ENCODE assay signal across 8 cellular contexts in genomic region chr15:41928637-41929620, GRCh38. TPM values are rescaled to one million over a fixed set of nuclear protein-coding genes. Genes with fewer than 3 reads are reported as not detected.
A peak's percentile ranks its signal among the peaks of the same experiment; 100 is the strongest.
DNase-seq lines count a peak whose midpoint lies in the region; ATAC-seq and TF ChIP-seq lines count a peak whose summit lies in the region.

No MANE protein-coding gene starts in this region.

- peak overlapping the region; percentile 5; the same call in 1 of the 2 replicates for H3K27ac ChIP-seq in IMR-90 (ENCODE audit: insufficient read depth, low read length)

- H3K4me2 ChIP-seq in IMR-90 (ENCODE audit: low read depth, low read length), result no peak overlapping the region

- BruUV-seq in IMR-90 (replicated peaks; lab: Mats Ljungman, UMichigan), result no TSS peak

- DNase-seq in GM10248 (ENCODE audit: extremely low spot score) (peak; percentile 74), IMR-90 (no peak), Right ventricle myocardium inferior (ENCODE audit: missing footprints) (no peak), type B pancreatic cell (ENCODE audit: extremely low spot score, unreplicated experiment) (no peak), MG63 (no peak), HuH-7.5 (ENCODE audit: low spot score) (no peak)
- no peak for DNase-seq in natural killer cell treated with Interleukin-12 subunit alpha and Interleukin-12 subunit beta and Interleukin-15 and Interleukin-18, amount 100 ng/mL, for 72 hours (ENCODE audit: low spot score)

- H3K23ac ChIP-seq in IMR-90 (ENCODE audit: low read depth, low read length), result peak overlapping the region; percentile 71; the same call in 1 of the 2 replicates

- peaks cover 40% of the 10 kb centered on the region for H3K9me1 ChIP-seq in IMR-90 (ENCODE audit: insufficient read depth, low read length)

- H3K27me3 ChIP-seq in IMR-90 (ENCODE audit: control insufficient read depth, insufficient read depth, low read length), result no peaks in the 10 kb centered on the region
- no peaks in the 10 kb centered on the region for H3K27me3 ChIP-seq in MG63

- no peaks in the 10 kb centered on the region for H3K9me3 Mint-ChIP-seq in type B pancreatic cell
- H3K9me3 Mint-ChIP-seq in natural killer cell treated with Interleukin-12 subunit alpha and Interleukin-12 subunit beta and Interleukin-15 and Interleukin-18, amount 100 ng/mL, for 72 hours, result no peaks in the 10 kb centered on the region

- H2BK5ac ChIP-seq in IMR-90 (ENCODE audit: low read depth, low read length, poor library complexity, severe bottlenecking), result peak overlapping the region; percentile 35

- H3K79me1 ChIP-seq in IMR-90 (ENCODE audit: low read depth in 1 of 2, low read length in 2 of 2), result peaks cover 32 to 79% of the 10 kb centered on the region in 2 experiments

- H2AK5ac ChIP-seq in IMR-90 (ENCODE audit: low read depth, low read length), result peak overlapping the region; percentile 88

- peak overlapping the region; percentile 86 for H3K4ac ChIP-seq in IMR-90 (ENCODE audit: low read depth, low read length)

- H3K36me3 ChIP-seq in IMR-90 (ENCODE audit: control insufficient read depth, insufficient read depth, low read length), result no peaks in the 10 kb centered on the region
- H3K36me3 ChIP-seq in MG63, result peaks cover 58% of the 10 kb centered on the region

- H4K8ac ChIP-seq in IMR-90 (ENCODE audit: low read depth in 2 of 2, low read length in 2 of 2), result peak overlapping the region in 1 of 2 experiments; percentile 40; a peak in 1 of 4 replicates

- peaks cover 14% of the 10 kb centered on the region for H4K20me1 ChIP-seq in IMR-90 (ENCODE audit: insufficient read depth, low read length)

- H3K18ac ChIP-seq in IMR-90 (ENCODE audit: low read depth, low read length), result peak overlapping the region; percentile 11; the same call in 1 of the 2 replicates

- no peak overlapping the region for H3K4me3 Mint-ChIP-seq in type B pancreatic cell
- no peak overlapping the region for H3K4me3 Mint-ChIP-seq in natural killer cell treated with Interleukin-12 subunit alpha and Interleukin-12 subunit beta and Interleukin-15 and Interleukin-18, amount 100 ng/mL, for 72 hours

- POLR2A ChIA-PET in GM10248 (lab: Yijun Ruan, JAX) (interaction anchor here (0.6 to 2.8 kb wide), 2 partner anchors 43 to 612 kb away, joined by 4 to 6 read pairs; partner anchors contain the start of gene EHD4), IMR-90 (lab: Charles Lee; ENCODE audit: unreplicated experiment) (interaction anchor here (0.6 kb wide), 2 partner anchors 12 to 813 kb away, joined by 3 to 4 read pairs; partner anchors contain the start of gene INO80)

- H3K9me3 ChIP-seq in IMR-90 (ENCODE audit: control insufficient read depth, insufficient read depth, low read length) (no peaks in the 10 kb centered on the region), MG63 (no peaks in the 10 kb centered on the region)

- no CpG with 5 or more reads among the region's 16 CpGs for WGBS in IMR-90 (ENCODE audit: extremely low coverage in 2 of 2, insufficient read length in 1 of 2), 2 experiments

- H4K91ac ChIP-seq in IMR-90 (ENCODE audit: insufficient read depth, low read depth, low read length), result peak overlapping the region; percentile 46; the same call in 1 of the 2 replicates

- no peak overlapping the region for H4K5ac ChIP-seq in IMR-90 (ENCODE audit: low read depth, low read length)

- H3K27ac Mint-ChIP-seq in type B pancreatic cell, result peak overlapping the region; percentile 59
- peak overlapping the region in 1 of 2 donors; percentile 43 for H3K27ac Mint-ChIP-seq in natural killer cell treated with Interleukin-12 subunit alpha and Interleukin-12 subunit beta and Interleukin-15 and Interleukin-18, amount 100 ng/mL, for 72 hours

- H2BK15ac ChIP-seq in IMR-90 (ENCODE audit: low read depth, low read length), result peak overlapping the region; percentile 53; the same call in 1 of the 3 replicates

- ATAC-seq in GM21423 (IDR thresholded peaks at IDR 0.05; ENCODE audit: unreplicated experiment) (peak; percentile 74), IMR-90 (ENCODE audit: low read depth) (no peak), Right ventricle myocardium inferior (peak; percentile 70)
- no peak for ATAC-seq in natural killer cell treated with Interleukin-12 subunit alpha and Interleukin-12 subunit beta and Interleukin-15 and Interleukin-18, amount 100 ng/mL, for 72 hours

- peak overlapping the region; percentile 74 for H2AK9ac ChIP-seq in IMR-90 (replicated peaks; ENCODE audit: low read depth, low read length, poor library complexity)

- no peak overlapping the region for H3K9ac ChIP-seq in IMR-90 (ENCODE audit: low read depth, low read length)

- peaks cover 29% of the 10 kb centered on the region for H3K4me1 ChIP-seq in IMR-90 (ENCODE audit: control insufficient read depth, insufficient read depth, low read length)

- dilution Hi-C loops in IMR-90 (cut with HindIII; ENCODE audit: low sequenced_read_pairs, unreplicated experiment), result no loop called here

- peaks cover 10% of the 10 kb centered on the region for H3K36me3 Mint-ChIP-seq in type B pancreatic cell
- H3K36me3 Mint-ChIP-seq in natural killer cell treated with Interleukin-12 subunit alpha and Interleukin-12 subunit beta and Interleukin-15 and Interleukin-18, amount 100 ng/mL, for 72 hours, result no peaks in the 10 kb centered on the region

- intact Hi-C loops in IMR-90 (cut with micrococcal nuclease), result no loop called here
- intact Hi-C loops in Right ventricle myocardium inferior (cut with DNase I), result loop anchor here (1.0 to 10.0 kb wide), 2 partner anchors 25 to 126 kb away; no protein-coding TSS in a partner anchor

- H3K27me3 Mint-ChIP-seq in type B pancreatic cell, result peaks cover 3% of the 10 kb centered on the region
- H3K27me3 Mint-ChIP-seq in natural killer cell treated with Interleukin-12 subunit alpha and Interleukin-12 subunit beta and Interleukin-15 and Interleukin-18, amount 100 ng/mL, for 72 hours, result no peaks in the 10 kb centered on the region

- H3K56ac ChIP-seq in IMR-90 (ENCODE audit: extremely low read depth, insufficient read depth, low read length), result no peak overlapping the region

- no peak overlapping the region for H2AFZ ChIP-seq in IMR-90 (replicated peaks; ENCODE audit: low read length, poor library complexity)

- TF ChIP-seq CTCF in GM10248 (IDR thresholded peaks at IDR 0.05; ENCODE audit: control extremely low read depth, extremely low read depth, low read depth, missing control alignments) (no peak), IMR-90 (conservative IDR thresholded peaks at IDR 0.05; ENCODE audit: low read depth, low read length) (no peak), type B pancreatic cell (conservative IDR thresholded peaks at IDR 0.05) (no peak)

- CTCF ChIA-PET in GM10248 (lab: Yijun Ruan, JAX), result interaction anchor here (0.9 to 1.4 kb wide), 2 partner anchors 13 to 14 kb away, joined by 4 read pairs; no protein-coding TSS in a partner anchor
- CTCF ChIA-PET in IMR-90 (lab: Yijun Ruan, JAX), result no interaction called here

- TF ChIP-seq POLR2A in IMR-90 (IDR thresholded peaks at IDR 0.05; ENCODE audit: low read depth, low read length), result no peak

- H3K4me1 Mint-ChIP-seq in type B pancreatic cell (ENCODE audit: unreplicated experiment), result peaks cover 56% of the 10 kb centered on the region
- H3K4me1 Mint-ChIP-seq in natural killer cell treated with Interleukin-12 subunit alpha and Interleukin-12 subunit beta and Interleukin-15 and Interleukin-18, amount 100 ng/mL, for 72 hours (ENCODE audit: low read depth in 2 of 2), result peaks cover 14 to 15% of the 10 kb centered on the region in 2 donors

- TF ChIP-seq RAD21 in IMR-90 (IDR thresholded peaks at IDR 0.05; ENCODE audit: low read length), result no peak

- H2BK120ac ChIP-seq in IMR-90 (ENCODE audit: low read depth, low read length), result peak overlapping the region; percentile 59

- peak overlapping the region; percentile 87 for H2BK20ac ChIP-seq in IMR-90 (ENCODE audit: low read depth, low read length)

- H3K4me3 ChIP-seq in IMR-90 (ENCODE audit: insufficient read depth, low read depth, low read length) (no peak overlapping the region), MG63 (no peak overlapping the region)

- in situ Hi-C loops in IMR-90 (cut with MboI; ENCODE audit: low sequenced_read_pairs), result no loop called here

- peak overlapping the region; percentile 73 for H3K14ac ChIP-seq in IMR-90 (replicated peaks; ENCODE audit: low read depth, low read length)

TF ChIP-seq in IMR-90, 13 proteins besides CTCF, POLR2A, EP300 and RAD21 (continues in another document):
- TF ChIP-seq NFE2L2 (IDR thresholded peaks at IDR 0.05; ENCODE audit: low read depth, low read length) (no peak), FOS (IDR thresholded peaks at IDR 0.05; ENCODE audit: low read depth, low read length) (no peak), CHD1 (IDR thresholded peaks at IDR 0.05; ENCODE audit: low read depth, low read length) (no peak), USF2 (IDR thresholded peaks at IDR 0.05; ENCODE audit: low read depth, low read length) (no peak), RCOR1 (IDR thresholded peaks at IDR 0.05; ENCODE audit: insufficient replicate concordance, low read length) (no peak), CEBPB (IDR thresholded peaks at IDR 0.05; ENCODE audit: low read depth, low read length) (no peak)

RNA-seq across cellular contexts. Expression of gene SPTBN5, which starts 35.1 kb away (rescaled TPM):
- under 0.01 TPM in 2 replicates for total RNA-seq in IMR-90 (2012; rRNA removed)
- polyA plus RNA-seq in IMR-90 (2012; rRNA removed), result 0.37 and 0.38 TPM in 2 replicates
- polyA plus RNA-seq in IMR-90 (2012; cell fraction: cytosol; rRNA removed), result 0.10 and 0.12 TPM in 2 replicates
- 2.3 and 3.5 TPM in 2 replicates for polyA plus RNA-seq in IMR-90 (2012; cell fraction: nucleus; rRNA removed; ENCODE audit: low replicate concordance)
- total RNA-seq in Right ventricle myocardium inferior, result 3.5 TPM
- 3.1 and 4.2 TPM in 2 replicates for total RNA-seq in type B pancreatic cell (ENCODE audit: low replicate concordance)
- 2.4 and 3.4 TPM in 2 replicates for total RNA-seq in MG63 (2014; rRNA removed; shearing (Covaris generic); ENCODE audit: low replicate concordance)
- total RNA-seq in natural killer cell treated with Interleukin-12 subunit alpha and Interleukin-12 subunit beta and Interleukin-15 and Interleukin-18, amount 100 ng/mL, for 72 hours, result 1 to 10 TPM; 1.1 to 2.4 TPM

RNA-seq across cellular contexts. Expression of gene EHD4, which starts 43.4 kb away (rescaled TPM):
- total RNA-seq in IMR-90 (2012; rRNA removed) (26.4 and 29.0 TPM in 2 replicates), Right ventricle myocardium inferior (55.5 TPM), type B pancreatic cell (ENCODE audit: low replicate concordance) (18.8 and 25.2 TPM in 2 replicates)
- polyA plus RNA-seq in IMR-90 (2012; rRNA removed), result 21.0 and 21.1 TPM in 2 replicates
- polyA plus RNA-seq in IMR-90 (2012; cell fraction: cytosol; rRNA removed), result 13.2 and 20.3 TPM in 2 replicates
- polyA plus RNA-seq in IMR-90 (2012; cell fraction: nucleus; rRNA removed; ENCODE audit: low replicate concordance), result 10.2 and 11.2 TPM in 2 replicates
- 10.7 and 15.9 TPM in 2 replicates for total RNA-seq in MG63 (2014; rRNA removed; shearing (Covaris generic); ENCODE audit: low replicate concordance)
- 10 to 100 TPM; 19.9 to 24.5 TPM for total RNA-seq in natural killer cell treated with Interleukin-12 subunit alpha and Interleukin-12 subunit beta and Interleukin-15 and Interleukin-18, amount 100 ng/mL, for 72 hours

Comparison
In these comparisons a context has a peak if more than half of its experiments do, and no peak if none do; other contexts are left out.
1. ATAC-seq: peak in GM21423 (single experiment) and Right ventricle myocardium inferior (single experiment); none in IMR-90 (single experiment) and natural killer cell treated with Interleukin-12 subunit alpha and Interleukin-12 subunit beta and Interleukin-15 and Interleukin-18, amount 100 ng/mL, for 72 hours (0 of 2).